8 cellular contexts compared by ENCODE assay signal in the genomic region with DNA sequence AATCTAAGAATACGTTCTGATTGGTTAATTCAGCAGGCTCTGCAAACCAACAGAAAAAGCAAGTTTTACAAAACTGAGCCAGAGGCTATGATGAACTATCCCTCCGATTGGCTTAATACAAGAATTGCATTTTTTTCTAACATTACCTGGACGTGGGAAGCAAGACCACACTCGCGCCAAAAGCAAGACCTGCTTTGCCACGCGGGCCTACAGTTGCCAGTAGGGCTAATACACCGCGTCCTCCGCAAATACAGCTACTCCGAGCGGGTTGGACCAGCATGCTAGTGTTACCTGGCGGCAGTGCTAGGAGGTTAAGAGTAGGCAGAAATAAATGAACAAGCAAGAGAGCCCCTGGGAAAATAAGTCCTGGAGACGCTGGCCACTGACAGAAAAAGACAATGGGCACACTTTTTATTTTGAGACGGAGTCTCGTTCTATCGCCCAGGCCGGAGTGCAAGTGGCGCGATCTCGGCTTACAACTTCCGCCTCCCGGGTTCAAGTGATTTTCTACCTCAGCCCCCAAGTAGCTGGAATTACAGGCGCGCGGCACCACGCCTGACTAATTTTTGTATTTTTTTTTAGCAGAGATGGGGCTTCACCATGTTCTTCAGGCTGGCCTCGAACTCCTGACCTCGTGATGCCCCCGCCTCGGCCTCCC.
DNase-seq lines count a peak whose midpoint lies in the region; ATAC-seq and TF ChIP-seq lines count a peak whose summit lies in the region.

No MANE protein-coding gene starts in this region.

- H3K27me3 ChIP-seq in naive thymus-derived CD4-positive, alpha-beta T cell (ENCODE audit: control insufficient read depth in 2 of 2, insufficient read depth in 2 of 2, low read length in 2 of 2), result no peaks in the 10 kb centered on the region

- H3K4me1 Mint-ChIP-seq in HFFc6 (ENCODE audit: low read depth), result peaks cover 42% of the 10 kb centered on the region
- H3K4me1 Mint-ChIP-seq in T-helper 1 cell treated with Interleukin-12 subunit alpha and Interleukin-12 subunit beta and Interleukin-4 antibody, amounts not matched to agents 30 μg/mL and 1 μg/mL, for 36 hours (ENCODE audit: low read depth), result peaks cover 47% of the 10 kb centered on the region
- peaks cover 23 to 57% (median 44%) of the 10 kb centered on the region in 7 donors for H3K4me1 Mint-ChIP-seq in naive thymus-derived CD4-positive, alpha-beta T cell

- TF ChIP-seq CTCF in HFFc6 (IDR thresholded peaks at IDR 0.05) (no peak), coronary artery (IDR thresholded peaks at IDR 0.05) (no peak)

- no peaks in the 10 kb centered on the region for H3K9me3 ChIP-seq in naive thymus-derived CD4-positive, alpha-beta T cell (ENCODE audit: control insufficient read depth in 2 of 3, low read length in 3 of 3)

- H3K4me3 Mint-ChIP-seq in HFFc6, result peak overlapping the region; percentile 86
- H3K4me3 Mint-ChIP-seq in T-helper 1 cell treated with Interleukin-12 subunit alpha and Interleukin-12 subunit beta and Interleukin-4 antibody, amounts not matched to agents 30 μg/mL and 1 μg/mL, for 36 hours, result peak overlapping the region; percentile 84
- peak overlapping the region; percentile 87 to 99 (median 94) for H3K4me3 Mint-ChIP-seq in naive thymus-derived CD4-positive, alpha-beta T cell

- peaks cover 0 to 18% of the 10 kb centered on the region in 2 donors for H3K4me1 ChIP-seq in naive thymus-derived CD4-positive, alpha-beta T cell (ENCODE audit: control insufficient read depth in 2 of 2, insufficient read depth in 2 of 2, low read length in 2 of 2)

- no peaks in the 10 kb centered on the region for H3K9me3 Mint-ChIP-seq in HFFc6
- H3K9me3 Mint-ChIP-seq in T-helper 1 cell treated with Interleukin-12 subunit alpha and Interleukin-12 subunit beta and Interleukin-4 antibody, amounts not matched to agents 30 μg/mL and 1 μg/mL, for 36 hours, result no peaks in the 10 kb centered on the region
- H3K9me3 Mint-ChIP-seq in naive thymus-derived CD4-positive, alpha-beta T cell, result peaks cover 0 to 10% (median 0%) of the 10 kb centered on the region in 11 donors

- DNase-seq in DMS153 (lab: John Stamatoyannopoulos, UW) (peak; percentile 67), HFFc6 (peak; percentile 66), coronary artery (ENCODE audit: low spot score) (no peak), NCI-H524 treated with DMSO at 0.1 percent for 48 hours (lab: John Stamatoyannopoulos, UW) (no peak), SIG-M5 (lab: John Stamatoyannopoulos, UW) (no peak), SK-N-DZ (ENCODE audit: low spot score) (no peak)
- peak in 7 of 9 donors; percentile 47 to 73 (median 58) for DNase-seq in naive thymus-derived CD4-positive, alpha-beta T cell

- no peaks in the 10 kb centered on the region for H3K36me3 Mint-ChIP-seq in HFFc6 (ENCODE audit: low read depth)
- H3K36me3 Mint-ChIP-seq in T-helper 1 cell treated with Interleukin-12 subunit alpha and Interleukin-12 subunit beta and Interleukin-4 antibody, amounts not matched to agents 30 μg/mL and 1 μg/mL, for 36 hours (ENCODE audit: low read depth), result peaks cover 7% of the 10 kb centered on the region
- peaks cover 0 to 5% (median 0%) of the 10 kb centered on the region in 5 donors for H3K36me3 Mint-ChIP-seq in naive thymus-derived CD4-positive, alpha-beta T cell

- H3K4me3 ChIP-seq in coronary artery, result peak overlapping the region; percentile 69
- peak overlapping the region; percentile 93 for H3K4me3 ChIP-seq in naive thymus-derived CD4-positive, alpha-beta T cell (ENCODE audit: low read length)

- H3K36me3 ChIP-seq in naive thymus-derived CD4-positive, alpha-beta T cell (ENCODE audit: control insufficient read depth in 2 of 3, insufficient read depth in 3 of 3, low read length in 3 of 3), result no peaks in the 10 kb centered on the region

- CTCF ChIA-PET in naive thymus-derived CD4-positive, alpha-beta T cell (lab: Charles Lee), result interaction anchor here (0.6 to 3.4 kb wide), 11 partner anchors 16 to 59 kb away, joined by 3 to 12 read pairs (median 4); a partner anchor contains a TSS

- peaks cover 14% of the 10 kb centered on the region for H3K27me3 Mint-ChIP-seq in HFFc6 (ENCODE audit: insufficient read depth)
- no peaks in the 10 kb centered on the region for H3K27me3 Mint-ChIP-seq in T-helper 1 cell treated with Interleukin-12 subunit alpha and Interleukin-12 subunit beta and Interleukin-4 antibody, amounts not matched to agents 30 μg/mL and 1 μg/mL, for 36 hours (ENCODE audit: low read depth)
- peaks cover 0 to 15% (median 0%) of the 10 kb centered on the region in 5 donors for H3K27me3 Mint-ChIP-seq in naive thymus-derived CD4-positive, alpha-beta T cell

- intact Hi-C loops in naive thymus-derived CD4-positive, alpha-beta T cell (cut with micrococcal nuclease), result loop anchor here in 1 of 2 donors (1.0 kb wide), 2 partner anchors 9 to 17 kb away; a partner anchor contains a TSS

- peak overlapping the region in 1 of 2 donors; percentile 76 for H3K27ac ChIP-seq in coronary artery
- H3K27ac ChIP-seq in naive thymus-derived CD4-positive, alpha-beta T cell (ENCODE audit: low read depth, low read length), result peak overlapping the region; percentile 87

- peak; percentile 36 for ATAC-seq in naive thymus-derived CD4-positive, alpha-beta T cell

- POLR2A ChIA-PET in naive thymus-derived CD4-positive, alpha-beta T cell (lab: Charles Lee), result interaction anchor here (0.9 to 9.7 kb wide), 40 partner anchors 10 to 1657 kb away, joined by 3 to 2165 read pairs (median 14); a partner anchor contains a TSS

- peak overlapping the region; percentile 84 for H3K27ac Mint-ChIP-seq in HFFc6
- peak overlapping the region; percentile 99 for H3K27ac Mint-ChIP-seq in T-helper 1 cell treated with Interleukin-12 subunit alpha and Interleukin-12 subunit beta and Interleukin-4 antibody, amounts not matched to agents 30 μg/mL and 1 μg/mL, for 36 hours
- H3K27ac Mint-ChIP-seq in naive thymus-derived CD4-positive, alpha-beta T cell, result peak overlapping the region; percentile 93 to 100 (median 98)

Comparison
In these comparisons a context has a peak if more than half of its experiments do, and no peak if none do; other contexts are left out.
1. DNase-seq: peak in DMS153 (single experiment), HFFc6 (single experiment) and naive thymus-derived CD4-positive, alpha-beta T cell (7 of 9); none in coronary artery (single experiment), NCI-H524 treated with DMSO at 0.1 percent for 48 hours (single experiment), SIG-M5 (single experiment) and SK-N-DZ (single experiment).
2. Peak in every context shown above with its lines, with median percentiles within 50 percentile points of each other: H3K27ac Mint-ChIP-seq and H3K4me3 Mint-ChIP-seq.